15 cellular contexts compared by ENCODE assay signal in genomic region chr9:114803886-114804285, GRCh38. TPM values are rescaled to one million over a fixed set of nuclear protein-coding genes. Genes with fewer than 3 reads are reported as not detected.
DNase-seq lines count a peak whose midpoint lies in the region; ATAC-seq, FAIRE-seq and TF ChIP-seq lines count a peak whose summit lies in the region.
"Had no signal": no experiment of that assay in that cellular context is flagged by ENCODE, and none has a peak within 500 bp of the region (broad histone marks: within the 10 kb centered on the region; RNA-seq: fewer than 3 reads in every experiment).

No MANE protein-coding gene starts in this region.

- H3K36me3 Mint-ChIP-seq in nephron (ENCODE audit: low read depth) = peaks cover 11% of the 10 kb centered on the region

- H3K27me3 ChIP-seq in right atrium auricular region (no peaks in the 10 kb centered on the region), heart left ventricle (peaks cover 0 to 3% (median 0%) of the 10 kb centered on the region in 9 donors)

- no peak for FAIRE-seq in HTR-8/SVneo (lab: Jason Lieb, UNC)
- FAIRE-seq: bronchial epithelial cell, K562 had no signal

- peak overlapping the region; percentile 55 to 79 (median 73) for H3K4me3 Mint-ChIP-seq in nephron
- H3K4me3 Mint-ChIP-seq: H9 had no signal

- H3K27ac ChIP-seq in right atrium auricular region = no peak overlapping the region
- no peak overlapping the region for H3K27ac ChIP-seq in heart left ventricle
- H3K27ac ChIP-seq: WERI-Rb-1 had no signal

- H3K4me1 Mint-ChIP-seq in nephron = peaks cover 50% of the 10 kb centered on the region

- TF ChIP-seq CTCF in right atrium auricular region (IDR thresholded peaks at IDR 0.05) (no peak), heart left ventricle (IDR thresholded peaks at IDR 0.05) (no peak), choroid plexus epithelial cell (conservative IDR thresholded peaks at IDR 0.05; ENCODE audit: low read depth, low read length) (no peak), nephron (IDR thresholded peaks at IDR 0.05; ENCODE audit: unreplicated experiment in 3 of 3) (no peak)

- 75 to 87% (median 82%) methylated on average over 2 of the region's 2 CpGs for WGBS in heart left ventricle, 4 donors

- no peaks in the 10 kb centered on the region for H3K9me3 ChIP-seq in right atrium auricular region
- no peaks in the 10 kb centered on the region for H3K9me3 ChIP-seq in heart left ventricle

- H3K36me3 ChIP-seq in right atrium auricular region = no peaks in the 10 kb centered on the region
- no peaks in the 10 kb centered on the region for H3K36me3 ChIP-seq in heart left ventricle
- H3K36me3 ChIP-seq: WERI-Rb-1 had no signal

- H3K9me3 Mint-ChIP-seq in nephron = no peaks in the 10 kb centered on the region
- H3K9me3 Mint-ChIP-seq: H9 had no signal

- DNase-seq in right atrium auricular region (ENCODE audit: low spot score) (peak; percentile 1), heart left ventricle (no peak), choroid plexus epithelial cell (ENCODE audit: low read depth) (peak; percentile 61), left colon (no peak), HTR-8/SVneo (ENCODE audit: insufficient read length, low spot score) (no peak), HK-2 (ENCODE audit: unreplicated experiment) (no peak)
- DNase-seq: ACHN; NCI-H146; stimulated activated CD4-positive, alpha-beta T cell treated with anti-CD3 and anti-CD28 coated beads, Interleukin-1b, Interleukin-23, amount 100 ng/mL, for 48 hours; WERI-Rb-1 had no signal

- H3K4me3 ChIP-seq in right atrium auricular region (no peak overlapping the region), heart left ventricle (no peak overlapping the region), choroid plexus epithelial cell (ENCODE audit: low read depth, low read length) (no peak overlapping the region)
- H3K4me3 ChIP-seq: K562 had no signal

- H3K4me1 ChIP-seq in right atrium auricular region = peaks cover 0 to 8% of the 10 kb centered on the region in 2 donors
- H3K4me1 ChIP-seq in heart left ventricle = peaks cover 0 to 35% (median 0%) of the 10 kb centered on the region in 12 donors

- TF ChIP-seq POLR2A in heart left ventricle (IDR thresholded peaks at IDR 0.05) = no peak

- H3K27ac Mint-ChIP-seq in nephron = peak overlapping the region; percentile 95 to 98 (median 96)
- H3K27ac Mint-ChIP-seq: H9 had no signal

- intact Hi-C loops in heart left ventricle (cut with DNase I) (no loop called here), left colon (cut with DNase I, micrococcal nuclease) (no loop called here)

- ATAC-seq in heart left ventricle (no peak), left colon (no peak), GM21528 (IDR thresholded peaks at IDR 0.05; ENCODE audit: low FRiP score, unreplicated experiment) (no peak)
- ATAC-seq: K562 had no signal

- H3K27me3 Mint-ChIP-seq in nephron (ENCODE audit: low read depth) = peaks cover 3% of the 10 kb centered on the region

RNA-seq across cellular contexts. Expression of gene TNFSF15, which starts 2.0 kb away (rescaled TPM):
- total RNA-seq in right atrium auricular region (under 1 TPM in 1 of 2 donors, not detected in 1; 0.16 TPM), heart left ventricle (1 to 10 TPM in 1 of 9 donors, under 1 TPM in 4, not detected in 4; 0.06 to 1.4 (median 0.26) TPM), left colon (1 to 10 TPM in 1 of 2 donors, under 1 TPM in 1; 0.89 to 4.0 TPM)
- under 1 TPM in 1 of 2 donors, not detected in 1; 0.03 TPM for polyA plus RNA-seq in heart left ventricle
- total RNA-seq: bronchial epithelial cell, H9, K562 had no signal
- polyA plus RNA-seq: K562 had no signal

Comparison
In these comparisons a context has a peak if more than half of its experiments do, and no peak if none do; other contexts are left out.
1. DNase-seq: peak in right atrium auricular region (single experiment) and choroid plexus epithelial cell (single experiment); none in heart left ventricle (0 of 5), left colon (0 of 2), HTR-8/SVneo (single experiment) and HK-2 (single experiment).